Comparison of ENCODE assay signal across 15 cellular contexts in the genomic region with DNA sequence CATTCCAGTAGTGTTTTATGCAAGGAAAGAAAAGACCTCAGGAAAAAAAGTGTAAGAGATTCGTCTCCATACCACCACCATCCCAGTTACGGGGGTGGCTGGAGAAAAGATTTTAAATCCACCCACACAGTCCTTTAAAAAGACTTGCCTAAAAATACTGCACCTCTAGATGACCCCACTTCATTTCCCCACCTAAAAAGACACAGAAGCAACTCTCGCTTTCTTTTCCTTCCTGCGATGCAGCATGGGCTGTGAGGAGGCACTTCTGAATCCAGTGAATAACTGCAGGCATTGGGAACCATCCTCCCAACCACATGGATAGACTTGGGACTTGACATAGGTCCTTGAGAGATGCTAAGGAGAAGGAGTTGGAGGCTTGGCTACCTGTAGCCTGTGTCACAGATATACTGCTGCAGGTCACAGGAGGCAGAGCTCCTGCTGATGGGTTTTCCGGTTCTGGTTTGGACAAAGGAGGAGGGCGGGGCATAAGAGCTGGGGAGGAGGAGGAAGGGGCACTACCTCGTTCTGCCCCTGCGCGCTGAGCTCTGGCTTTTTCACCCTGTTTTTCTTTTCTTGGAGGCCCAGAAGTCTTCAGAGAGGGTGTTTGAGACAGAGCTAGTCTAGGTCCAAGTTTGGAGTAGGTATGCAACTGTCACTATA.
"Had no signal": no experiment of that assay in that cellular context is flagged by ENCODE, and none has a peak within 500 bp of the region (broad histone marks: within the 10 kb centered on the region; RNA-seq: fewer than 3 reads in every experiment).

No MANE protein-coding gene starts in this region.

- H3K4me1 Mint-ChIP-seq: activated CD4-positive, alpha-beta memory T cell treated with anti-CD3 and anti-CD28 coated beads, Interleukin-2, amount 10 ng/mL, durations not matched to agents 7 days and 5 days; activated naive CD8-positive, alpha-beta T cell treated with anti-CD3 and anti-CD28 coated beads, Interleukin-2, amount 10 ng/mL, durations not matched to agents 7 days and 5 days had no signal

- H3K4me3 ChIP-seq: colonic mucosa, suprapubic skin had no signal

- DNase-seq: activated CD4-positive, alpha-beta memory T cell treated with anti-CD3 and anti-CD28 coated beads, Interleukin-2, amount 10 ng/mL, durations not matched to agents 7 days and 5 days; activated naive CD8-positive, alpha-beta T cell treated with anti-CD3 and anti-CD28 coated beads, Interleukin-2, amount 10 ng/mL, durations not matched to agents 7 days and 5 days; activated T-cell treated with anti-CD3 and anti-CD28 coated beads, Interleukin-2, amount 50 U/mL, for 72 hours; anterior cingulate cortex; colonic mucosa; effector CD4-positive, alpha-beta T cell; hippocampal formation; stimulated activated CD4-positive, alpha-beta T cell treated with anti-CD3 and anti-CD28 coated beads, Interleukin-4, amount 100 ng/mL, for 1 hour; stimulated activated CD8-positive, alpha-beta memory T cell treated with anti-CD3 and anti-CD28 coated beads, Interleukin-4, amount 100 ng/mL, for 48 hours; stimulated activated naive CD8-positive, alpha-beta T cell treated with anti-CD3 and anti-CD28 coated beads, Interleukin-15, Interleukin-2, amounts not matched to agents 100 U/mL and 50 U/mL, for 24 hours had no signal

- H3K27me3 ChIP-seq: colonic mucosa had no signal

- H3K36me3 Mint-ChIP-seq: activated naive CD8-positive, alpha-beta T cell treated with anti-CD3 and anti-CD28 coated beads, Interleukin-2, amount 10 ng/mL, durations not matched to agents 7 days and 5 days had no signal

- H3K27ac Mint-ChIP-seq: activated CD4-positive, alpha-beta memory T cell treated with anti-CD3 and anti-CD28 coated beads, Interleukin-2, amount 10 ng/mL, durations not matched to agents 7 days and 5 days; activated naive CD8-positive, alpha-beta T cell treated with anti-CD3 and anti-CD28 coated beads, Interleukin-2, amount 10 ng/mL, durations not matched to agents 7 days and 5 days; activated T-cell treated with anti-CD3 and anti-CD28 coated beads, Interleukin-2, amount 50 U/mL, for 72 hours; nephron had no signal

- ATAC-seq: activated CD4-positive, CD25-positive, alpha-beta regulatory T cell treated with anti-CD3 and anti-CD28 coated beads, Interleukin-2, amount 50 U/mL, for 24 hours; activated T-cell treated with anti-CD3 and anti-CD28 coated beads, Interleukin-2, amount 50 U/mL, for 72 hours; left lobe of liver; stimulated activated naive CD8-positive, alpha-beta T cell treated with anti-CD3 and anti-CD28 coated beads, Interleukin-15, Interleukin-2, amounts not matched to agents 100 U/mL and 50 U/mL, for 24 hours had no signal

- H3K4me3 Mint-ChIP-seq: activated CD4-positive, alpha-beta memory T cell treated with anti-CD3 and anti-CD28 coated beads, Interleukin-2, amount 10 ng/mL, durations not matched to agents 7 days and 5 days; activated naive CD8-positive, alpha-beta T cell treated with anti-CD3 and anti-CD28 coated beads, Interleukin-2, amount 10 ng/mL, durations not matched to agents 7 days and 5 days; activated T-cell treated with anti-CD3 and anti-CD28 coated beads, Interleukin-2, amount 50 U/mL, for 72 hours had no signal

- H3K9me3 Mint-ChIP-seq: activated CD4-positive, alpha-beta memory T cell treated with anti-CD3 and anti-CD28 coated beads, Interleukin-2, amount 10 ng/mL, durations not matched to agents 7 days and 5 days; activated naive CD8-positive, alpha-beta T cell treated with anti-CD3 and anti-CD28 coated beads, Interleukin-2, amount 10 ng/mL, durations not matched to agents 7 days and 5 days; activated T-cell treated with anti-CD3 and anti-CD28 coated beads, Interleukin-2, amount 50 U/mL, for 72 hours; nephron had no signal

- H3K9me3 ChIP-seq: colonic mucosa, suprapubic skin had no signal

- H3K27ac ChIP-seq: colonic mucosa, parathyroid adenoma, suprapubic skin had no signal

- H3K27me3 Mint-ChIP-seq: activated CD4-positive, alpha-beta memory T cell treated with anti-CD3 and anti-CD28 coated beads, Interleukin-2, amount 10 ng/mL, durations not matched to agents 7 days and 5 days; activated naive CD8-positive, alpha-beta T cell treated with anti-CD3 and anti-CD28 coated beads, Interleukin-2, amount 10 ng/mL, durations not matched to agents 7 days and 5 days had no signal
